ENCODE assay signal across 8 cellular contexts in genomic region chr9:134134949-134135342, GRCh38. TPM values are rescaled to one million over a fixed set of nuclear protein-coding genes. Genes with fewer than 3 reads are reported as not detected.
DNase-seq lines count a peak whose midpoint lies in the region; ATAC-seq and TF ChIP-seq lines count a peak whose summit lies in the region.

No MANE protein-coding gene starts in this region.

- H3K27me3 ChIP-seq in ascending aorta (no peaks in the 10 kb centered on the region), liver (ENCODE audit: control insufficient read depth in 4 of 4, insufficient read depth in 4 of 4, low read length in 3 of 4) (no peaks in the 10 kb centered on the region), tibial nerve (no peaks in the 10 kb centered on the region)

- WGBS in liver, result 25% methylated on average over 7 of the region's 7 CpGs
- WGBS in tibial nerve, 2 donors, result 27 to 30% methylated on average over 7 of the region's 7 CpGs

- TF ChIP-seq POLR2A in tibial nerve (IDR thresholded peaks at IDR 0.05), result no peak

- no peak for TF ChIP-seq RAD21 in liver (IDR thresholded peaks at IDR 0.05)

- ATAC-seq in HG03280 (IDR thresholded peaks at IDR 0.05; ENCODE audit: unreplicated experiment) (peak; percentile 4), HG02610 (IDR thresholded peaks at IDR 0.05; ENCODE audit: unreplicated experiment) (no peak)

- H3K4me1 ChIP-seq in ascending aorta (peaks cover 11 to 39% of the 10 kb centered on the region in 2 donors), liver (ENCODE audit: control insufficient read depth in 4 of 4, insufficient read depth in 4 of 4, low read length in 3 of 4) (peaks cover 12 to 48% (median 41%) of the 10 kb centered on the region in 4 donors), tibial nerve (peaks cover 0 to 72% (median 30%) of the 10 kb centered on the region in 4 donors)

- peak overlapping the region; percentile 3 to 45 for H3K9ac ChIP-seq in liver (ENCODE audit: low read depth in 1 of 2, low read length in 2 of 2)

- DNase-seq in DMS53 (lab: John Stamatoyannopoulos, UW) (peak; percentile 68), ascending aorta (ENCODE audit: low spot score in 2 of 2) (no peak), tibial nerve (ENCODE audit: low spot score in 2 of 2) (no peak), GDM1 (lab: John Stamatoyannopoulos, UW) (no peak), GM20000 (ENCODE audit: low spot score) (no peak)

- H3K4me3 ChIP-seq in ascending aorta (peak overlapping the region; percentile 90 to 96), liver (ENCODE audit: low read depth in 1 of 3, low read length in 3 of 3) (peak overlapping the region; percentile 85 to 92 (median 91)), tibial nerve (peak overlapping the region; percentile 48 to 99 (median 92))

- intact Hi-C loops in ascending aorta (cut with DNase I), result loop anchor here (1.0 to 10.0 kb wide), 2 partner anchors 110 to 510 kb away; partner anchors contain the start of genes BRD3OS and COL5A1

- TF ChIP-seq CTCF in ascending aorta (IDR thresholded peaks at IDR 0.05) (no peak), liver (IDR thresholded peaks at IDR 0.05; ENCODE audit: low read depth, low read length, missing input control) (no peak), tibial nerve (IDR thresholded peaks at IDR 0.05) (no peak), GM20000 (IDR thresholded peaks at IDR 0.05; ENCODE audit: extremely low read depth, missing control alignments) (no peak)

- H3K27ac ChIP-seq in ascending aorta (peak overlapping the region; percentile 76 to 82), liver (ENCODE audit: low read depth in 1 of 2, low read length in 2 of 2) (peak overlapping the region; percentile 89), tibial nerve (peak overlapping the region; percentile 82 to 97 (median 88))

- TF ChIP-seq EP300 in tibial nerve (IDR thresholded peaks at IDR 0.05), result no peak

- H3K9me3 ChIP-seq in ascending aorta, result no peaks in the 10 kb centered on the region
- no peaks in the 10 kb centered on the region for H3K9me3 ChIP-seq in liver (ENCODE audit: control insufficient read depth in 4 of 4, low read length in 3 of 4)
- no peaks in the 10 kb centered on the region for H3K9me3 ChIP-seq in tibial nerve

- H3K36me3 ChIP-seq in ascending aorta (peaks cover under 1 to 3% of the 10 kb centered on the region in 2 donors), liver (ENCODE audit: control insufficient read depth in 4 of 4, insufficient read depth in 3 of 4, low read depth in 1 of 4, low read length in 3 of 4) (peaks cover 0 to under 1% (median 0%) of the 10 kb centered on the region in 4 donors), tibial nerve (peaks cover 0 to 3% (median 0%) of the 10 kb centered on the region in 3 donors)

TF ChIP-seq in liver, 16 proteins besides CTCF, POLR2A, EP300 and RAD21:
- TF ChIP-seq SP1 (IDR thresholded peaks at IDR 0.05) (no peak), GABPA (IDR thresholded peaks at IDR 0.05 in 1 of 2, conservative IDR thresholded peaks at IDR 0.05 in 1 of 2) (no peak), TAF1 (conservative IDR thresholded peaks at IDR 0.05) (no peak), EGR1 (IDR thresholded peaks at IDR 0.05; ENCODE audit: low read depth in 2 of 2) (no peak)

RNA-seq across cellular contexts. Expression of gene WDR5, which starts 0.9 kb away (rescaled TPM):
- total RNA-seq in ascending aorta (13.9 TPM), liver (10 to 100 TPM; 11.4 to 21.6 TPM), tibial nerve (10 to 100 TPM; 16.4 to 32.7 (median 24.5) TPM)
- 10 to 100 TPM; 11.1 to 17.8 TPM for polyA plus RNA-seq in liver

RNA-seq across cellular contexts. Expression of gene RNU6ATAC, which starts 29.4 kb away (rescaled TPM):
- not detected for total RNA-seq in ascending aorta
- not detected for total RNA-seq in liver
- not detected for polyA plus RNA-seq in liver
- total RNA-seq in tibial nerve, result not detected
